In genomic region chr1:156705918-156706646, GRCh38 we compare ENCODE assay signal across 8 cellular contexts. TPM values are rescaled to one million over a fixed set of nuclear protein-coding genes. Genes with fewer than 3 reads are reported as not detected.
DNase-seq lines count a peak whose midpoint lies in the region; ATAC-seq, FAIRE-seq and TF ChIP-seq lines count a peak whose summit lies in the region.

No MANE protein-coding gene starts in this region.

- H3K9me3 Mint-ChIP-seq in astrocyte (ENCODE audit: unreplicated experiment): no peaks in the 10 kb centered on the region

- no peaks in the 10 kb centered on the region for H3K9me3 ChIP-seq in MG63
- H3K9me3 ChIP-seq in astrocyte (ENCODE audit: insufficient read depth, low read depth, low read length): no peaks in the 10 kb centered on the region
- no peaks in the 10 kb centered on the region for H3K9me3 ChIP-seq in iPS-15b (ENCODE audit: control insufficient read depth, insufficient read depth, low read length)
- H3K9me3 ChIP-seq in small intestine (ENCODE audit: control insufficient read depth, low read depth): no peaks in the 10 kb centered on the region

- peak overlapping the region; percentile 88 for H3K4me3 Mint-ChIP-seq in astrocyte (ENCODE audit: unreplicated experiment)

- H3K9ac ChIP-seq in astrocyte (ENCODE audit: low read length) (peak overlapping the region; percentile 66), iPS-15b (ENCODE audit: low read depth, low read length) (peak overlapping the region; percentile 60)

- peaks cover 70% of the 10 kb centered on the region for H3K4me1 ChIP-seq in astrocyte (ENCODE audit: insufficient read depth, low read length)
- H3K4me1 ChIP-seq in iPS-15b (ENCODE audit: control insufficient read depth, insufficient read depth, low read length): peaks cover 36% of the 10 kb centered on the region
- peaks cover 8 to 12% of the 10 kb centered on the region in 2 donors for H3K4me1 ChIP-seq in small intestine (ENCODE audit: control insufficient read depth in 2 of 2, insufficient read depth in 1 of 2, low read depth in 1 of 2, low read length in 1 of 2)

- H3K36me3 Mint-ChIP-seq in astrocyte (ENCODE audit: low read depth, unreplicated experiment): peaks cover 3% of the 10 kb centered on the region

- no peaks in the 10 kb centered on the region for H3K79me2 ChIP-seq in astrocyte (ENCODE audit: insufficient read depth, low read length)

- peak; percentile 50 for TF ChIP-seq CTCF in astrocyte (IDR thresholded peaks at IDR 0.05; ENCODE audit: insufficient read depth, low read depth, low read length)

- peak overlapping the region; percentile 58 for H2AFZ ChIP-seq in astrocyte (ENCODE audit: low read depth, low read length)

- peak overlapping the region; percentile 93 for H3K27ac Mint-ChIP-seq in astrocyte (ENCODE audit: unreplicated experiment)

- no peaks in the 10 kb centered on the region for H3K27me3 Mint-ChIP-seq in astrocyte (ENCODE audit: low read depth, unreplicated experiment)

- H3K36me3 ChIP-seq in MG63 (peaks cover 2% of the 10 kb centered on the region; the same call in 1 of the 2 replicates), astrocyte (ENCODE audit: insufficient read depth, low read length) (no peaks in the 10 kb centered on the region), iPS-15b (ENCODE audit: control insufficient read depth, insufficient read depth, low read length) (peaks cover 5% of the 10 kb centered on the region), small intestine (ENCODE audit: control insufficient read depth in 2 of 2, insufficient read depth in 2 of 2, low read length in 2 of 2) (no peaks in the 10 kb centered on the region)

- FAIRE-seq in astrocyte (lab: Jason Lieb, UNC) (no peak), small intestine (lab: Jason Lieb, UNC) (no peak)

- ATAC-seq in GM18511 (IDR thresholded peaks at IDR 0.05; ENCODE audit: unreplicated experiment) (no peak), GM18858 (IDR thresholded peaks at IDR 0.05; ENCODE audit: unreplicated experiment) (no peak)

- peak overlapping the region; percentile 42 for H3K4me3 ChIP-seq in MG63
- peak overlapping the region; percentile 39 for H3K4me3 ChIP-seq in astrocyte (ENCODE audit: insufficient read depth, low read depth, low read length)
- peak overlapping the region; percentile 85 for H3K4me3 ChIP-seq in iPS-15b (ENCODE audit: low read depth, low read length)
- H3K4me3 ChIP-seq in small intestine (ENCODE audit: low read depth in 1 of 2, low read length in 2 of 2): peak overlapping the region; percentile 20 to 45

- H3K27ac ChIP-seq in astrocyte (ENCODE audit: low read depth, low read length): no peak overlapping the region
- peak overlapping the region in 1 of 2 donors; percentile 17 for H3K27ac ChIP-seq in small intestine (ENCODE audit: low read depth in 1 of 2, low read length in 1 of 2)

- H3K4me2 ChIP-seq in astrocyte (ENCODE audit: low read length): peak overlapping the region; percentile 90

- DNase-seq in DMS153 (lab: John Stamatoyannopoulos, UW) (peak; percentile 71), MG63 (peak; percentile 58), T-helper 22 cell (ENCODE audit: low read depth) (peak; percentile 42), astrocyte (ENCODE audit: low read depth) (no peak), small intestine (no peak)

- H3K27me3 ChIP-seq in MG63: no peaks in the 10 kb centered on the region
- H3K27me3 ChIP-seq in astrocyte (ENCODE audit: insufficient read depth, low read length): peaks cover 3% of the 10 kb centered on the region
- peaks cover 11% of the 10 kb centered on the region for H3K27me3 ChIP-seq in iPS-15b (ENCODE audit: control insufficient read depth, insufficient read depth, low read length)
- H3K27me3 ChIP-seq in small intestine (ENCODE audit: control insufficient read depth in 2 of 2, insufficient read depth in 2 of 2, low read length in 2 of 2): peaks cover 2 to 6% of the 10 kb centered on the region in 2 donors

- H3K4me1 Mint-ChIP-seq in astrocyte (ENCODE audit: low read depth, unreplicated experiment): peaks cover 44% of the 10 kb centered on the region

- H4K20me1 ChIP-seq in astrocyte (ENCODE audit: insufficient read depth, low read length): no peaks in the 10 kb centered on the region

- WGBS in small intestine, 3 donors: 0 to 1% (median 0%) methylated on average over 39 to 45 of the region's 45 CpGs

RNA-seq across cellular contexts. Expression of gene CRABP2, which starts 0.7 kb away (rescaled TPM):
- 57.8 and 62.8 TPM in 2 replicates for total RNA-seq in MG63 (2014; rRNA removed; shearing (Covaris generic); ENCODE audit: low replicate concordance)
- 278 and 339 TPM in 2 replicates for total RNA-seq in astrocyte
- 1 to 10 TPM in 1 of 3 donors, under 1 TPM in 2; 0.81 to 1.9 (median 0.89) TPM for polyA plus RNA-seq in small intestine

RNA-seq across cellular contexts. Expression of gene METTL25B, which starts 22.2 kb away (rescaled TPM):
- total RNA-seq in MG63 (2014; rRNA removed; shearing (Covaris generic); ENCODE audit: low replicate concordance): 10.0 and 20.8 TPM in 2 replicates
- total RNA-seq in astrocyte: 9.9 and 11.1 TPM in 2 replicates
- 10 to 100 TPM; 27.8 to 79.8 (median 41.1) TPM for polyA plus RNA-seq in small intestine

RNA-seq across cellular contexts. Expression of gene ISG20L2, which starts 22.5 kb away (rescaled TPM):
- total RNA-seq in MG63 (2014; rRNA removed; shearing (Covaris generic); ENCODE audit: low replicate concordance): 15.6 and 38.7 TPM in 2 replicates
- total RNA-seq in astrocyte: 30.1 and 33.4 TPM in 2 replicates
- 10 to 100 TPM; 12.5 to 16.6 (median 13.2) TPM for polyA plus RNA-seq in small intestine

RNA-seq across cellular contexts. Expression of gene NES, which starts 28.9 kb away (rescaled TPM):
- 0.03 TPM in 1 of 2 replicates, not detected in the other for total RNA-seq in MG63 (2014; rRNA removed; shearing (Covaris generic); ENCODE audit: low replicate concordance)
- total RNA-seq in astrocyte: 280 and 310 TPM in 2 replicates
- 10 to 100 TPM in 1 of 3 donors, 1 to 10 TPM in 1, under 1 TPM in 1; 0.22 to 11.8 (median 1.1) TPM for polyA plus RNA-seq in small intestine

RNA-seq across cellular contexts. Expression of gene MRPL24, which starts 34.8 kb away (rescaled TPM):
- total RNA-seq in MG63 (2014; rRNA removed; shearing (Covaris generic); ENCODE audit: low replicate concordance): 189 and 246 TPM in 2 replicates
- 37.4 and 46.5 TPM in 2 replicates for total RNA-seq in astrocyte
- polyA plus RNA-seq in small intestine: 100 to 1,000 TPM in 1 of 3 donors, 10 to 100 TPM in 2; 57.7 to 102 (median 59.2) TPM

Comparison
In these comparisons a context has a peak if more than half of its experiments do, and no peak if none do; other contexts are left out.
1. DNase-seq: peak in DMS153 (single experiment), MG63 (single experiment) and T-helper 22 cell (single experiment); none in astrocyte (single experiment) and small intestine (single experiment).
2. H3K4me3 ChIP-seq: peak in every context shown above with its lines; median percentile 85 in iPS-15b; 42 in MG63; 39 in astrocyte; 32 in small intestine.